Comparison of ENCODE assay signal across 11 cellular contexts in the genomic region with DNA sequence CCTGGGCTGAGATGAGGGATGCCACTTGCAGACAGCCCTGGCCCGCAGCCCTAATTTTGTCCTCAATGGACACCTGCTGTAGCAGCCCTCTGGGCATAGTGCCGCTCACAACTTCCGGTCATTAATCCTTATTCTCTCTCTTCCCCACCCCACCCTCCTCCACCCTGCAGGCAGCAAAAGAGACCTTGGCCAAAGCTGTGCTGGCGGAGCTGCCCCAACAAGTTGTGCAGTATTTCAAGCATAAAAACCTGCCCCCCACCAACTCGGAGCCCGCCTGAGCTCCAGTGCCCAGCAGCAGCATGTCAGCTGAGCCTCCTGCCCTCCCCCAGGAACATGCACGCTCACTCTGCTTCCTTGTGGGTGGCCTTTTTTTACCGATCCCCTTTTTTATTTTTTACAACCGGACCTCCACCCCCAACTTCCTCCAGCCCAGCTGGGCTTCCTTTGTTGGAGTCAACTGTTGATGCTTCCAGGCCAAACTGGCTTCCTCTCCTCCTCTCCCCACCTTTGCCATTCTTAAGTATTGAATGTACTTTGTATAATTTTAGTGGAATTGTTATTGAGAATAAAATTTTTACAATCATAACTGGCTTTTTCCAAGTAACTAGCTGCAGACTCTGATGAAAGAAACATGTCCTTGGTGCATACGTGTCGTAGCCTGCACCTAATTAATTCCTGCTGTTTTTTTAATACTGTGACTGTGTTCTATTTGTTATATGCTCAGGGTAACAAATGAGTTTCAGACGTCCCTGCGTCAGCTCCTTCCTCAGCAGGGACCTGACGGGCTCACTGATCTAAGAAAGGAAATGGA.
DNase-seq lines count a peak whose midpoint lies in the region; ATAC-seq, FAIRE-seq and TF ChIP-seq lines count a peak whose summit lies in the region.
"Had no signal": no experiment of that assay in that cellular context is flagged by ENCODE, and none has a peak within 500 bp of the region (broad histone marks: within the 10 kb centered on the region; RNA-seq: fewer than 3 reads in every experiment).

No MANE protein-coding gene starts in this region.

- ATAC-seq in GM21447 (IDR thresholded peaks at IDR 0.05; ENCODE audit: unreplicated experiment) (no peak), HG03571 (IDR thresholded peaks at IDR 0.05; ENCODE audit: unreplicated experiment) (no peak)

- CTCF ChIA-PET in RWPE1 (lab: Yijun Ruan, JAX): interaction anchor here (0.7 kb wide), 1 partner anchor 22 kb away, joined by 3 read pairs; no protein-coding TSS in a partner anchor

- TF ChIP-seq CTCF in RWPE1 (conservative IDR thresholded peaks at IDR 0.05; ENCODE audit: low read depth): no peak

- no peak for TF ChIP-seq POLR2A in H54 (IDR thresholded peaks at IDR 0.05; ENCODE audit: low read depth, low read length)

- FAIRE-seq in H54 (lab: Jason Lieb, UNC): no peak
- FAIRE-seq: HTR-8/SVneo, kidney had no signal

- DNase-seq in GM04503 (ENCODE audit: low read depth) (peak; percentile 21), RWPE1 (ENCODE audit: low spot score) (no peak), fibroblast of the conjunctiva (ENCODE audit: low read depth) (peak; percentile 27), pons (ENCODE audit: low spot score) (peak; percentile 45), NCI-H2029 (lab: John Stamatoyannopoulos, UW) (no peak), H54 (ENCODE audit: insufficient read length, low spot score) (no peak)
- DNase-seq: activated CD4-positive, alpha-beta T cell treated with anti-CD3 and anti-CD28 coated beads for 4 hours; kidney had no signal

- POLR2A ChIA-PET in RWPE1 (lab: Yijun Ruan, JAX; ENCODE audit: low non-redundant PET): no interaction called here

- H3K27ac ChIP-seq in RWPE1: peak overlapping the region; percentile 87

Comparison
In these comparisons a context has a peak if more than half of its experiments do, and no peak if none do; other contexts are left out.
1. DNase-seq: peak in GM04503 (single experiment), fibroblast of the conjunctiva (single experiment) and pons (single experiment); none in RWPE1 (single experiment), NCI-H2029 (single experiment) and H54 (single experiment).